Comparison of ENCODE assay signal across 13 cellular contexts in the genomic region with DNA sequence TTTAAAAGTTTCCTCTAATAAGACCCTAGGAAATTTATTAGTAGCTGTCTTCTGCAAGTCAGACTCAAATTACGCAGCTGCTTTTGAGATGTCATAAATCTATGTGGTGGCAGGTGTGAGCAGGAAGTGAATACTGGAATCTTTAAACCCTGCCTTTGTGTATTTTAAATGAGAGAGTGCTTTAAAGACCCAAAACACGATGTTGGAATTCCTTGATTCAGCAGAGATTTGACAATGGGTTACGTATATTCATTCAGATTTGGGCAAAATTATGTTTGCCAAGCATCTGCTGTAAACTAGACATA.
DNase-seq lines count a peak whose midpoint lies in the region; ATAC-seq and TF ChIP-seq lines count a peak whose summit lies in the region.
"Had no signal": no experiment of that assay in that cellular context is flagged by ENCODE, and none has a peak within 500 bp of the region (broad histone marks: within the 10 kb centered on the region; RNA-seq: fewer than 3 reads in every experiment).

No MANE protein-coding gene starts in this region.

- H3K27me3 Mint-ChIP-seq in WTC11 (ENCODE audit: low read depth) (no peaks in the 10 kb centered on the region), mesothelial cell of epicardium (ENCODE audit: low read depth) (no peaks in the 10 kb centered on the region)

- peaks cover 57% of the 10 kb centered on the region for H3K4me1 Mint-ChIP-seq in WTC11
- H3K4me1 Mint-ChIP-seq in mesothelial cell of epicardium: peaks cover 29% of the 10 kb centered on the region
- H3K4me1 Mint-ChIP-seq: activated naive CD8-positive, alpha-beta T cell treated with anti-CD3 and anti-CD28 coated beads, Interleukin-2, amount 10 ng/mL, durations not matched to agents 7 days and 5 days; natural killer cell had no signal

- CTCF ChIA-PET in WTC11 (lab: Charles Lee): no interaction called here

- H3K4me3 ChIP-seq in subcutaneous abdominal adipose tissue (ENCODE audit: low read depth in 1 of 5, low read length in 5 of 5): no peak overlapping the region

- TF ChIP-seq CTCF in WTC11 (IDR thresholded peaks at IDR 0.05): no peak
- no peak for TF ChIP-seq CTCF in mesothelial cell of epicardium (IDR thresholded peaks at IDR 0.05; ENCODE audit: unreplicated experiment)

- H3K4me3 Mint-ChIP-seq in WTC11 (peak overlapping the region; percentile 62; the same call in 1 of the 2 replicates), mesothelial cell of epicardium (peak overlapping the region; percentile 78)
- H3K4me3 Mint-ChIP-seq: activated CD4-positive, alpha-beta T cell treated with anti-CD3 and anti-CD28 coated beads for 36 hours; activated naive CD8-positive, alpha-beta T cell treated with anti-CD3 and anti-CD28 coated beads, Interleukin-2, amount 10 ng/mL, durations not matched to agents 7 days and 5 days; natural killer cell had no signal

- H3K27ac ChIP-seq in subcutaneous abdominal adipose tissue (ENCODE audit: low read depth, low read length): peak overlapping the region; percentile 17

- H3K9me3 ChIP-seq in subcutaneous abdominal adipose tissue (ENCODE audit: control insufficient read depth in 5 of 5, low read length in 5 of 5): no peaks in the 10 kb centered on the region

- H3K4me1 ChIP-seq in subcutaneous abdominal adipose tissue (ENCODE audit: control insufficient read depth in 5 of 5, insufficient read depth in 5 of 5, low read length in 5 of 5): peaks cover 0 to 12% (median 3%) of the 10 kb centered on the region in 5 donors

- no peak overlapping the region for H3K9ac ChIP-seq in subcutaneous abdominal adipose tissue (ENCODE audit: low read length in 5 of 5)

- H3K9me3 Mint-ChIP-seq in WTC11 (peaks cover 6% of the 10 kb centered on the region), mesothelial cell of epicardium (peaks cover 20% of the 10 kb centered on the region)

- POLR2A ChIA-PET in WTC11 (lab: Charles Lee): no interaction called here

- peaks cover 0 to 12% (median 0%) of the 10 kb centered on the region in 5 donors for H3K36me3 ChIP-seq in subcutaneous abdominal adipose tissue (ENCODE audit: control insufficient read depth in 5 of 5, insufficient read depth in 5 of 5, low read length in 5 of 5)

- no peak for ATAC-seq in WTC11
- ATAC-seq: natural killer cell had no signal

- H3K27ac Mint-ChIP-seq in WTC11 (0 out of 2 replicates have a peak overlapping the region, but pooled peaks have one; percentile 88), mesothelial cell of epicardium (peak overlapping the region; percentile 92)
- H3K27ac Mint-ChIP-seq: activated CD4-positive, alpha-beta T cell treated with anti-CD3 and anti-CD28 coated beads for 36 hours; activated naive CD8-positive, alpha-beta T cell treated with anti-CD3 and anti-CD28 coated beads, Interleukin-2, amount 10 ng/mL, durations not matched to agents 7 days and 5 days; natural killer cell had no signal

- peak; percentile 27 for DNase-seq in NCI-H345 (lab: John Stamatoyannopoulos, UW)
- DNase-seq in NCI-H345 treated with DMSO at 0.1 percent for 48 hours (lab: John Stamatoyannopoulos, UW; ENCODE audit: unreplicated experiment): no peak
- no peak for DNase-seq in WTC11 (ENCODE audit: low spot score)
- DNase-seq in mesothelial cell of epicardium (ENCODE audit: low spot score in 2 of 2, unreplicated experiment in 2 of 2): no peak
- DNase-seq in NCI-H1436 treated with DMSO at 0.1 percent for 48 hours (lab: John Stamatoyannopoulos, UW): no peak
- no peak for DNase-seq in ACHN
- DNase-seq in mesenteric fat pad (ENCODE audit: low spot score): no peak
- DNase-seq: activated CD4-positive, alpha-beta T cell treated with anti-CD3 and anti-CD28 coated beads for 36 hours; activated naive CD8-positive, alpha-beta T cell treated with anti-CD3 and anti-CD28 coated beads, Interleukin-2, amount 10 ng/mL, durations not matched to agents 7 days and 5 days; MV-4-11; natural killer cell; T-helper 2 cell had no signal

- no peaks in the 10 kb centered on the region for H3K36me3 Mint-ChIP-seq in WTC11
- H3K36me3 Mint-ChIP-seq in mesothelial cell of epicardium: peaks cover 20% of the 10 kb centered on the region
- H3K36me3 Mint-ChIP-seq: activated naive CD8-positive, alpha-beta T cell treated with anti-CD3 and anti-CD28 coated beads, Interleukin-2, amount 10 ng/mL, durations not matched to agents 7 days and 5 days; natural killer cell had no signal

- in situ Hi-C loops in ACHN (cut with HindIII; ENCODE audit: low pct_ligation_motif_present, low pct_unique_long_range_greater_than_20kb, low sequenced_read_pairs): no loop called here

- no peaks in the 10 kb centered on the region for H3K27me3 ChIP-seq in subcutaneous abdominal adipose tissue (ENCODE audit: control insufficient read depth in 5 of 5, insufficient read depth in 4 of 5, low read length in 5 of 5)

TF ChIP-seq in WTC11, 78 proteins besides CTCF, POLR2A, EP300 and RAD21:
- no peak for TF ChIP-seq IRF1 (CRISPR knock-in tag; IDR thresholded peaks at IDR 0.05)
- TF ChIP-seq, protein P1, sequence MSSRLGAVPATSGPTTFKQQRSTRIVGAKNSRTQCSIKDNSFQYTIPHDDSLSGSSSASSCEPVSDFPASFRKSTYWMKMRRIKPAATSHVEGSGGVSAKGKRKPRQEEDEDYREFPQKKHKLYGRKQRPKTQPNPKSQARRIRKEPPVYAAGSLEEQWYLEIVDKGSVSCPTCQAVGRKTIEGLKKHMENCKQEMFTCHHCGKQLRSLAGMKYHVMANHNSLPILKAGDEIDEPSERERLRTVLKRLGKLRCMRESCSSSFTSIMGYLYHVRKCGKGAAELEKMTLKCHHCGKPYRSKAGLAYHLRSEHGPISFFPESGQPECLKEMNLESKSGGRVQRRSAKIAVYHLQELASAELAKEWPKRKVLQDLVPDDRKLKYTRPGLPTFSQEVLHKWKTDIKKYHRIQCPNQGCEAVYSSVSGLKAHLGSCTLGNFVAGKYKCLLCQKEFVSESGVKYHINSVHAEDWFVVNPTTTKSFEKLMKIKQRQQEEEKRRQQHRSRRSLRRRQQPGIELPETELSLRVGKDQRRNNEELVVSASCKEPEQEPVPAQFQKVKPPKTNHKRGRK (CRISPR knock-in tag; IDR thresholded peaks at IDR 0.05; ENCODE audit: borderline replicate concordance): no peak
- TF ChIP-seq AFF4 (CRISPR knock-in tag; IDR thresholded peaks at IDR 0.05; ENCODE audit: borderline replicate concordance): no peak
- TF ChIP-seq TCF7 (CRISPR knock-in tag; IDR thresholded peaks at IDR 0.05; ENCODE audit: low read depth): no peak
- TF ChIP-seq GABPB1 (CRISPR knock-in tag; IDR thresholded peaks at IDR 0.05): no peak
